In genomic region chr1:223713546-223714420, GRCh38 we compare ENCODE assay signal across 9 cellular contexts. TPM values are rescaled to one million over a fixed set of nuclear protein-coding genes. Genes with fewer than 3 reads are reported as not detected.
A peak's percentile ranks its signal among the peaks of the same experiment; 100 is the strongest.
DNase-seq lines count a peak whose midpoint lies in the region; ATAC-seq and TF ChIP-seq lines count a peak whose summit lies in the region.
"Had no signal": no experiment of that assay in that cellular context is flagged by ENCODE, and none has a peak within 500 bp of the region (broad histone marks: within the 10 kb centered on the region; RNA-seq: fewer than 3 reads in every experiment).

No MANE protein-coding gene starts in this region.

- TF ChIP-seq CTCF in RWPE2 (IDR thresholded peaks at IDR 0.05; ENCODE audit: poor library complexity, severe bottlenecking) (no peak), epithelial cell of proximal tubule (conservative IDR thresholded peaks at IDR 0.05; ENCODE audit: low read depth, low read length) (no peak), progenitor cell of endocrine pancreas (IDR thresholded peaks at IDR 0.05; ENCODE audit: unreplicated experiment) (no peak)

- DNase-seq in DMS53 treated with DMSO at 0.1 percent for 48 hours (lab: John Stamatoyannopoulos, UW; ENCODE audit: unreplicated experiment), result peak; percentile 53
- no peak for DNase-seq in RWPE2 (ENCODE audit: low spot score)
- no peak for DNase-seq in epithelial cell of proximal tubule (ENCODE audit: low read depth)
- no peak for DNase-seq in progenitor cell of endocrine pancreas (ENCODE audit: low spot score, unreplicated experiment)
- DNase-seq in NCI-H446 treated with DMSO at 0.1 percent for 48 hours (lab: John Stamatoyannopoulos, UW), result no peak
- no peak for DNase-seq in COLO829 (ENCODE audit: low spot score)
- no peak for DNase-seq in cortex of kidney (lab: John Stamatoyannopoulos, UW)

- peaks cover 33% of the 10 kb centered on the region for H3K4me1 Mint-ChIP-seq in progenitor cell of endocrine pancreas (ENCODE audit: low read depth)

- H3K36me3 Mint-ChIP-seq in progenitor cell of endocrine pancreas (ENCODE audit: insufficient read depth), result peaks cover 2% of the 10 kb centered on the region

- H3K9me3 Mint-ChIP-seq in progenitor cell of endocrine pancreas (ENCODE audit: low read depth), result no peaks in the 10 kb centered on the region

- H3K27ac ChIP-seq in RWPE2 (ENCODE audit: poor library complexity, severe bottlenecking), result peak overlapping the region; percentile 94

- H3K4me3 Mint-ChIP-seq in progenitor cell of endocrine pancreas (ENCODE audit: low read depth), result peak overlapping the region; percentile 77

- H3K27ac Mint-ChIP-seq in progenitor cell of endocrine pancreas, result no peak overlapping the region

- H3K27me3 ChIP-seq in RWPE2 (ENCODE audit: insufficient read depth, poor library complexity, severe bottlenecking), result no peaks in the 10 kb centered on the region

- ATAC-seq in RWPE2 (ENCODE audit: low read depth), result peak; percentile 20; the same call in 1 of the 3 replicates
- no peak for ATAC-seq in HG02678 (IDR thresholded peaks at IDR 0.05; ENCODE audit: unreplicated experiment)

- H3K4me1 ChIP-seq in RWPE2 (ENCODE audit: insufficient read depth, poor library complexity, severe bottlenecking), result peaks cover 42% of the 10 kb centered on the region

- H3K36me3 ChIP-seq in RWPE2 (ENCODE audit: low read depth), result peaks cover 37% of the 10 kb centered on the region

- H3K4me3 ChIP-seq in RWPE2 (ENCODE audit: severe bottlenecking), result peak overlapping the region; percentile 93
- peak overlapping the region; percentile 91 for H3K4me3 ChIP-seq in epithelial cell of proximal tubule (ENCODE audit: low read depth, low read length)

- H3K9me3 ChIP-seq in RWPE2 (ENCODE audit: severe bottlenecking), result no peaks in the 10 kb centered on the region

- H3K27me3 Mint-ChIP-seq in progenitor cell of endocrine pancreas, result peaks cover 89% of the 10 kb centered on the region

RNA-seq across cellular contexts. Expression of gene CAPN2, which starts 1.4 kb away (rescaled TPM):
- total RNA-seq in epithelial cell of proximal tubule (228 and 281 TPM in 2 replicates), progenitor cell of endocrine pancreas (20.3 and 33.8 TPM in 2 replicates)

RNA-seq across cellular contexts. Expression of gene CAPN8, which starts 48.3 kb away (rescaled TPM):
- not detected in 2 replicates for total RNA-seq in epithelial cell of proximal tubule
- total RNA-seq in progenitor cell of endocrine pancreas, result 1.3 and 2.2 TPM in 2 replicates
- total RNA-seq: HT1080 had no signal
